1 cellular context compared by ENCODE assay signal in genomic region chr5:56311306-56311904, GRCh38.
TF ChIP-seq lines count a peak whose summit lies in the region.

No MANE protein-coding gene starts in this region.

TF ChIP-seq in SK-N-SH, 30 proteins besides CTCF, POLR2A, EP300 and RAD21 (continued from another document):
- TF ChIP-seq USF2 (IDR thresholded peaks at IDR 0.05; ENCODE audit: borderline replicate concordance, low read depth, low read length) (no peak), CHD2 (IDR thresholded peaks at IDR 0.05; ENCODE audit: low read length, partially characterized antibody) (no peak)
TF ChIP-seq in SK-N-SH: peak in this region for 0.
